ENCODE assay signal across 11 cellular contexts in genomic region chr11:6469599-6469998, GRCh38. TPM values are rescaled to one million over a fixed set of nuclear protein-coding genes. Genes with fewer than 3 reads are reported as not detected.
A peak's percentile ranks its signal among the peaks of the same experiment; 100 is the strongest.
DNase-seq lines count a peak whose midpoint lies in the region; TF ChIP-seq lines count a peak whose summit lies in the region.
"Had no signal": no experiment of that assay in that cellular context is flagged by ENCODE, and none has a peak within 500 bp of the region (broad histone marks: within the 10 kb centered on the region; RNA-seq: fewer than 3 reads in every experiment).

No MANE protein-coding gene starts in this region.

- TF ChIP-seq CTCF in coronary artery (IDR thresholded peaks at IDR 0.05) (no peak), tibial nerve (IDR thresholded peaks at IDR 0.05) (no peak), adrenal gland (IDR thresholded peaks at IDR 0.05) (no peak)

- H3K27me3 ChIP-seq in mucosa of stomach (ENCODE audit: control insufficient read depth, insufficient read depth, low read length): no peaks in the 10 kb centered on the region
- H3K27me3 ChIP-seq in tibial nerve: no peaks in the 10 kb centered on the region
- no peaks in the 10 kb centered on the region for H3K27me3 ChIP-seq in adrenal gland
- H3K27me3 ChIP-seq: ovary had no signal

- 89 to 91% methylated on average over 1 of the region's 1 CpG for whole genome bisulfite sequencing in tibial nerve, 2 donors
- 78 to 96% (median 91%) methylated on average over 1 of the region's 1 CpG for WGBS in adrenal gland, 4 donors

- H3K4me1 ChIP-seq in mucosa of stomach (ENCODE audit: control insufficient read depth, insufficient read depth, low read length): peaks cover 25% of the 10 kb centered on the region
- H3K4me1 ChIP-seq in tibial nerve: peaks cover 0 to 43% (median 12%) of the 10 kb centered on the region in 4 donors
- H3K4me1 ChIP-seq in adrenal gland (replicated peaks in 1 of 2): peaks cover 4 to 18% of the 10 kb centered on the region in 2 donors

- DNase-seq in NCI-H69 (lab: John Stamatoyannopoulos, UW) (peak; percentile 8), coronary artery (ENCODE audit: low spot score) (no peak), tibial nerve (ENCODE audit: low spot score in 2 of 2) (no peak), adrenal gland (no peak), Ammon's horn (ENCODE audit: low spot score) (no peak)
- DNase-seq in stimulated activated naive CD4-positive, alpha-beta T cell (lab: John Stamatoyannopoulos, UW): no peak
- DNase-seq: activated B cell treated with CpG ODN at 0.5 μM for 24 hours; CD8-positive, alpha-beta memory T cell; stimulated activated CD8-positive, alpha-beta memory T cell treated with anti-CD3 and anti-CD28 coated beads, Interleukin-4, amount 100 ng/mL, for 48 hours had no signal

- TF ChIP-seq EP300 in tibial nerve (IDR thresholded peaks at IDR 0.05): no peak

- peak overlapping the region; percentile 40 to 80 for H3K27ac ChIP-seq in coronary artery
- H3K27ac ChIP-seq in tibial nerve: peak overlapping the region in 3 of 4 donors; percentile 54 to 63 (median 62)
- peak overlapping the region in 2 of 5 donors; percentile 7 to 74 for H3K27ac ChIP-seq in adrenal gland

- intact Hi-C loops in adrenal gland (cut with DNase I): no loop called here

- no peaks in the 10 kb centered on the region for H3K9me3 ChIP-seq in mucosa of stomach (ENCODE audit: control insufficient read depth, low read length)
- H3K9me3 ChIP-seq in tibial nerve: no peaks in the 10 kb centered on the region
- no peaks in the 10 kb centered on the region for H3K9me3 ChIP-seq in adrenal gland (replicated peaks in 1 of 3)
- H3K9me3 ChIP-seq: ovary had no signal

- H3K9ac ChIP-seq in mucosa of stomach (ENCODE audit: low read length): peak overlapping the region; percentile 22

- TF ChIP-seq POLR2A in tibial nerve (IDR thresholded peaks at IDR 0.05) (no peak), adrenal gland (IDR thresholded peaks at IDR 0.05) (no peak)

- H3K4me3 ChIP-seq in coronary artery (peak overlapping the region; percentile 23), mucosa of stomach (ENCODE audit: low read length) (no peak overlapping the region), tibial nerve (no peak overlapping the region), adrenal gland (no peak overlapping the region)
- H3K4me3 ChIP-seq: ovary had no signal

- H3K36me3 ChIP-seq in mucosa of stomach (ENCODE audit: control insufficient read depth, insufficient read depth, low read length): no peaks in the 10 kb centered on the region
- H3K36me3 ChIP-seq in tibial nerve: peaks cover 0 to 13% (median 0%) of the 10 kb centered on the region in 3 donors
- H3K36me3 ChIP-seq in adrenal gland (replicated peaks in 1 of 2): no peaks in the 10 kb centered on the region
- H3K36me3 ChIP-seq: ovary had no signal

RNA-seq across cellular contexts. Expression of gene TRIM3, which starts 4.1 kb away (rescaled TPM):
- 10 to 100 TPM; 25.6 to 47.7 (median 31.8) TPM for total RNA-seq in tibial nerve
- total RNA-seq in adrenal gland: 10 to 100 TPM in 4 of 8 donors, 1 to 10 TPM in 4; 6.6 to 20.6 (median 10.4) TPM
- 10 to 100 TPM in 2 of 3 donors, 1 to 10 TPM in 1; 6.7 to 23.8 (median 16.8) TPM for polyA plus RNA-seq in adrenal gland

RNA-seq across cellular contexts. Expression of gene ARFIP2, which starts 11.5 kb away (rescaled TPM):
- total RNA-seq in tibial nerve (10 to 100 TPM; 40.0 to 63.9 (median 49.7) TPM), adrenal gland (100 to 1,000 TPM in 1 of 8 donors, 10 to 100 TPM in 7; 47.4 to 108 (median 65.5) TPM)
- polyA plus RNA-seq in adrenal gland: 10 to 100 TPM; 51.1 to 65.0 (median 53.1) TPM

RNA-seq across cellular contexts. Expression of gene TIMM10B, which starts 11.7 kb away (rescaled TPM):
- total RNA-seq in tibial nerve (10 to 100 TPM; 37.1 to 66.6 (median 51.7) TPM), adrenal gland (10 to 100 TPM; 30.3 to 81.9 (median 40.5) TPM)
- polyA plus RNA-seq in adrenal gland: 10 to 100 TPM; 12.1 to 96.9 (median 16.7) TPM

RNA-seq across cellular contexts. Expression of gene DNHD1, which starts 27.5 kb away (rescaled TPM):
- total RNA-seq in tibial nerve (10 to 100 TPM; 17.2 to 27.3 (median 21.0) TPM), adrenal gland (10 to 100 TPM in 3 of 8 donors, 1 to 10 TPM in 5; 5.7 to 14.0 (median 8.7) TPM)
- polyA plus RNA-seq in adrenal gland: 10 to 100 TPM in 2 of 3 donors, 1 to 10 TPM in 1; 3.9 to 27.1 (median 16.8) TPM

RNA-seq across cellular contexts. Expression of gene HPX, which starts 28.8 kb away (rescaled TPM):
- total RNA-seq in tibial nerve: 1 to 10 TPM; 1.0 to 7.5 (median 4.8) TPM
- total RNA-seq in adrenal gland: 10 to 100 TPM in 1 of 8 donors, 1 to 10 TPM in 6, under 1 TPM in 1; 0.26 to 25.2 (median 1.7) TPM
- 1 to 10 TPM; 1.5 to 1.8 (median 1.8) TPM for polyA plus RNA-seq in adrenal gland
- polyA plus RNA-seq: CD8-positive, alpha-beta memory T cell had no signal
